In the genomic region with DNA sequence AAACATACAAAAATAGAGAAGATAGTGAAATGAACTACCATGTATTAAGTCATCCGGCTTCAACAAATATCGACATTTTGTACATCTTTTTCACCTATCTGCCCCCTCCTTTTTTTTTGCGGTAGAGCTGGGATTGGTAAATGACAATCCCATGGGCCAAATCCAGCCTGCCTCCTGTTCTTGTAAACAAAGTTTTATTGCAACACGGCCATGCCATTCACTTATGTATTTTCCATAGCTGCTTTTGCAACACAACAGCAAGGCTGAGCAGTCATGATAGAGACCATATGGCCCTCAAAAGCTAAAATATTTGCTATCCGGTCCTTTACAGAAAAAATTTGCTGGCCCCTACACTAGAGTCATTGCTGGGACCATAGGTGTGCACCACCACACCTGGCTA, we compare ENCODE assay signal across 1 cellular context.
TF ChIP-seq lines count a peak whose summit lies in the region.

No MANE protein-coding gene starts in this region.

TF ChIP-seq in HEK293T, 16 proteins besides CTCF, POLR2A, EP300 and RAD21 (continued from another document):
- no peak for TF ChIP-seq NFRKB (IDR thresholded peaks at IDR 0.05)
- TF ChIP-seq L3MBTL2 (conservative IDR thresholded peaks at IDR 0.05): no peak
- TF ChIP-seq ARNT (IDR thresholded peaks at IDR 0.05): no peak
- TF ChIP-seq ELF4 (IDR thresholded peaks at IDR 0.05): no peak
- TF ChIP-seq ZNF384 (IDR thresholded peaks at IDR 0.05): no peak
- no peak for TF ChIP-seq LEF1 (IDR thresholded peaks at IDR 0.05; ENCODE audit: borderline replicate concordance)
- no peak for TF ChIP-seq TARDBP (IDR thresholded peaks at IDR 0.05)
- TF ChIP-seq FOXA1 (IDR thresholded peaks at IDR 0.05): no peak
- no peak for TF ChIP-seq FOXM1 (IDR thresholded peaks at IDR 0.05; ENCODE audit: borderline replicate concordance)
- no peak for TF ChIP-seq SP1 (IDR thresholded peaks at IDR 0.05)
